Comparison of ENCODE assay signal across 21 cellular contexts in the genomic region with DNA sequence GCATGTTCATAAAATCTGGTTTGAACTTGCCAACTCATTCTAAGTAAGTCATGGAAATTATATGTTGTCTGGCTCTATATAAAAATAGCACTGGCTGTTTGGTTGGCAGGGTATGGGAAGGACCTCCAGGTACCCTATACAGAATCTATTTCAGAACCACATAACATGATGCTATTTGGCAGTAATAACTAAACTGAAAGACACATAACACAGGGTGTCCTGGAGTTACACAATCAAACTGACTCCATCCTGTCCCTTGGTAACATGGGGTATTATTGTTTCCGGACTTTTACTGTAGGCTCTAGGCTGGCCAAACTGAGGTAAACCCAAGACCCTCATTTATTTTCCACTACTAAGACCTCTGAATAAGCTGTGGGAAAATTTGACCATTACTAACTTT.
A peak's percentile ranks its signal among the peaks of the same experiment; 100 is the strongest.
DNase-seq lines count a peak whose midpoint lies in the region; ATAC-seq and TF ChIP-seq lines count a peak whose summit lies in the region.
"Had no signal": no experiment of that assay in that cellular context is flagged by ENCODE, and none has a peak within 500 bp of the region (broad histone marks: within the 10 kb centered on the region; RNA-seq: fewer than 3 reads in every experiment).

No MANE protein-coding gene starts in this region.

- no peak overlapping the region for H4K8ac ChIP-seq in mesenchymal stem cell (ENCODE audit: low read length)

- H3K27me3 ChIP-seq in esophagus squamous epithelium (no peaks in the 10 kb centered on the region), mesenchymal stem cell (ENCODE audit: control insufficient read depth in 1 of 2, insufficient read depth in 1 of 2, low read length in 2 of 2) (no peaks in the 10 kb centered on the region), tibial artery (no peaks in the 10 kb centered on the region), vagina (no peaks in the 10 kb centered on the region)
- H3K27me3 ChIP-seq: BLaER1, Peyer's patch had no signal

- H2AFZ ChIP-seq in mesenchymal stem cell (ENCODE audit: low read depth, low read length) = no peak overlapping the region

- H2BK5ac ChIP-seq in mesenchymal stem cell (ENCODE audit: low read depth, low read length, poor library complexity, severe bottlenecking) = no peak overlapping the region

- H2BK15ac ChIP-seq in mesenchymal stem cell (ENCODE audit: low read depth, poor library complexity, severe bottlenecking) = no peak overlapping the region

- H3K79me1 ChIP-seq in mesenchymal stem cell (replicated peaks; ENCODE audit: low read length, poor library complexity, severe bottlenecking) = no peaks in the 10 kb centered on the region

- H3K36me3 ChIP-seq in esophagus squamous epithelium (no peaks in the 10 kb centered on the region), mesenchymal stem cell (ENCODE audit: control insufficient read depth in 1 of 2, insufficient read depth in 2 of 2, low read depth in 1 of 2, low read length in 2 of 2) (no peaks in the 10 kb centered on the region), tibial artery (no peaks in the 10 kb centered on the region), vagina (no peaks in the 10 kb centered on the region)
- H3K36me3 ChIP-seq: BLaER1, Peyer's patch had no signal

- TF ChIP-seq CTCF in esophagus squamous epithelium (IDR thresholded peaks at IDR 0.05) (no peak), tibial artery (IDR thresholded peaks at IDR 0.05) (no peak), vagina (IDR thresholded peaks at IDR 0.05) (no peak)

- H3K4me3 ChIP-seq in esophagus squamous epithelium (no peak overlapping the region), mesenchymal stem cell (ENCODE audit: insufficient read depth in 1 of 2, low read depth in 1 of 2, low read length in 2 of 2) (no peak overlapping the region), tibial artery (no peak overlapping the region), vagina (no peak overlapping the region)
- H3K4me3 ChIP-seq: BLaER1, Peyer's patch, skin epidermis had no signal

- H3K4ac ChIP-seq in mesenchymal stem cell (ENCODE audit: low read depth in 1 of 2, low read length in 2 of 2) = no peak overlapping the region

- WGBS in esophagus squamous epithelium, 2 donors = 80 to 89% methylated on average over 1 of the region's 1 CpG
- WGBS in mesenchymal stem cell = 90% methylated on average over 1 of the region's 1 CpG

- intact Hi-C loops in esophagus squamous epithelium (cut with DNase I) (no loop called here), tibial artery (cut with DNase I; ENCODE audit: low total_unique reads) (no loop called here), vagina (cut with DNase I) (no loop called here)

- H2BK120ac ChIP-seq in mesenchymal stem cell (ENCODE audit: low read depth, low read length) = no peak overlapping the region

- H3K9me3 ChIP-seq in esophagus squamous epithelium (no peaks in the 10 kb centered on the region), mesenchymal stem cell (ENCODE audit: control insufficient read depth, low read length) (no peaks in the 10 kb centered on the region), tibial artery (no peaks in the 10 kb centered on the region), vagina (no peaks in the 10 kb centered on the region)
- H3K9me3 ChIP-seq: BLaER1, Peyer's patch had no signal

- H3K14ac ChIP-seq in mesenchymal stem cell (ENCODE audit: low read length in 2 of 2) = no peak overlapping the region

- peaks cover 0 to 26% (median 3%) of the 10 kb centered on the region in 3 donors for H3K4me1 ChIP-seq in esophagus squamous epithelium
- H3K4me1 ChIP-seq in mesenchymal stem cell (ENCODE audit: control insufficient read depth, insufficient read depth, low read depth, low read length) = no peaks in the 10 kb centered on the region
- H3K4me1 ChIP-seq in tibial artery = peaks cover 0 to 73% (median 40%) of the 10 kb centered on the region in 4 donors
- H3K4me1 ChIP-seq in vagina = peaks cover 39% of the 10 kb centered on the region
- H3K4me1 ChIP-seq: Peyer's patch had no signal

- H3K18ac ChIP-seq in mesenchymal stem cell (ENCODE audit: low read depth in 1 of 2, low read length in 2 of 2) = no peak overlapping the region

- H2AK5ac ChIP-seq in mesenchymal stem cell (ENCODE audit: low read length, severe bottlenecking) = no peak overlapping the region

- H3K4me2 ChIP-seq in mesenchymal stem cell (ENCODE audit: low read length, poor library complexity, severe bottlenecking) = no peak overlapping the region
- H3K4me2 ChIP-seq: BLaER1 had no signal

- peak; percentile 9 for DNase-seq in SIG-M5 treated with dmso at 0.1 percent for 504 hours (lab: John Stamatoyannopoulos, UW; ENCODE audit: unreplicated experiment)
- no peak for DNase-seq in SIG-M5 (lab: John Stamatoyannopoulos, UW)
- no peak for DNase-seq in esophagus squamous epithelium (lab: John Stamatoyannopoulos, UW)
- DNase-seq in mesenchymal stem cell = no peak
- no peak for DNase-seq in tibial artery
- no peak for DNase-seq in vagina (ENCODE audit: extremely low spot score in 2 of 2)
- no peak for DNase-seq in CD1c-positive myeloid dendritic cell (ENCODE audit: extremely low spot score)
- DNase-seq: 8988T; activated CD4-positive, alpha-beta T cell treated with anti-CD3 and anti-CD28 coated beads, Interleukin-2, amount 50 U/mL, for 1 hour; activated naive CD4-positive, alpha-beta T cell; activated T-cell treated with anti-CD3 and anti-CD28 coated beads for 4 hours; cortex of kidney; GF-D8; NCI-H1417 treated with DMSO at 0.1 percent for 48 hours; NCI-H2171; occipital lobe; Peyer's patch; stimulated activated CD4-positive, alpha-beta T cell treated with anti-CD3 and anti-CD28 coated beads, Interleukin-2, amount 100 ng/mL, for 48 hours had no signal

- no peak overlapping the region for H4K91ac ChIP-seq in mesenchymal stem cell (ENCODE audit: low read length)

- no peak overlapping the region for H2BK12ac ChIP-seq in mesenchymal stem cell (ENCODE audit: low read length in 2 of 2)

- ATAC-seq in HG03175 (IDR thresholded peaks at IDR 0.05; ENCODE audit: unreplicated experiment) = no peak

- H3K23ac ChIP-seq in mesenchymal stem cell (ENCODE audit: low read length in 2 of 2) = no peak overlapping the region

- H3K27ac ChIP-seq in esophagus squamous epithelium (peak overlapping the region in 3 of 4 donors; percentile 15 to 35 (median 27)), mesenchymal stem cell (ENCODE audit: low read length, poor library complexity, severe bottlenecking) (no peak overlapping the region), tibial artery (peak overlapping the region; percentile 9 to 39), vagina (no peak overlapping the region)
- H3K27ac ChIP-seq: BLaER1, Peyer's patch had no signal

- TF ChIP-seq POLR2A in esophagus squamous epithelium (IDR thresholded peaks at IDR 0.05) (no peak), vagina (IDR thresholded peaks at IDR 0.05) (no peak)

- H3K9ac ChIP-seq in mesenchymal stem cell (ENCODE audit: low read length) = peak overlapping the region; percentile 5
- H3K9ac ChIP-seq: BLaER1 had no signal

Comparison
In these comparisons a context has a peak if more than half of its experiments do, and no peak if none do; other contexts are left out.
1. H3K27ac ChIP-seq: peak in esophagus squamous epithelium (3 of 4) and tibial artery (2 of 2); none in mesenchymal stem cell (single experiment) and vagina (single experiment).